Comparison of ENCODE assay signal across 26 cellular contexts in the genomic region with DNA sequence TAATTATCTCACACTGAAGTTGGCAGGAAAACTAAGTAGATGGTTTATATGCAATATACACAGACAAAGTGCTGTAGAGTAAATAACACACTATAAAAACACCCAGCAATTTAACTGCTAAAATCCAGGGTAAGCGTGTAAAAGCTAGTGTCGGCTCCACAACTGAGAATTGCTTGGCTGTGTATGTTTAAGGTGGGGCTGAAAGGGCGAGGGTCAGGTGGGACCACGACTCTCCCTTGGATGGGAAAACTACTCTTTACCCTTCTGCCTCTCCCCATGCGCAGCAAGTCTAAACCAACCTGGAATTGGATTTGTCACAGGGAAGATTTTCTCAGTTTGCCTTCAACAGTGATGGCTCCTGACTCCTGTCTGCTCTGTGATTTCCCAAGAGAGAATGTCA.
"Had no signal": no experiment of that assay in that cellular context is flagged by ENCODE, and none has a peak within 500 bp of the region (broad histone marks: within the 10 kb centered on the region; RNA-seq: fewer than 3 reads in every experiment).

No MANE protein-coding gene starts in this region.

- H3K4me3 ChIP-seq: cardiac muscle cell, SK-N-MC had no signal

- DNase-seq: activated CD4-positive, alpha-beta memory T cell treated with anti-CD3 and anti-CD28 coated beads for 36 hours; activated CD4-positive, alpha-beta T cell treated with anti-CD3 and anti-CD28 coated beads, Interleukin-2, amount 10 ng/mL, durations not matched to agents 7 days and 5 days; activated CD4-positive, CD25-positive, alpha-beta regulatory T cell; activated CD8-positive, alpha-beta memory T cell treated with anti-CD3 and anti-CD28 coated beads for 24 hours; activated gamma-delta T cell; activated naive CD4-positive, alpha-beta T cell treated with anti-CD3 and anti-CD28 coated beads for 36 hours; activated T-cell treated with anti-CD3 and anti-CD28 coated beads, Interleukin-2, amount 50 U/mL, for 4 hours; amygdala; NCI-H1105 treated with DMSO at 0.1 percent for 48 hours; NCI-H1436 treated with DMSO at 0.1 percent for 48 hours; NCI-H187; NCI-H2081; NCI-H510A treated with DMSO at 0.1 percent for 48 hours; NCI-H69; OCI-M1; RPMI8226; T-cell; T-helper 2 cell; T1000 had no signal

- FAIRE-seq: astrocyte, TTC549 had no signal

- ATAC-seq: activated T-cell treated with anti-CD3 and anti-CD28 coated beads, Interleukin-2, amount 50 U/mL, for 4 hours; Panc1; Right ventricle myocardium inferior; T-cell had no signal

- H3K27ac ChIP-seq: cardiac muscle cell, KMS-11, SK-N-MC had no signal

- H3K36me3 ChIP-seq: cardiac muscle cell had no signal

- H3K4me2 ChIP-seq: KMS-11 had no signal

- H3K9ac ChIP-seq: KMS-11 had no signal
